1 cellular context compared by ENCODE assay signal in genomic region chr1:167627865-167628641, GRCh38.
TF ChIP-seq lines count a peak whose summit lies in the region.

No MANE protein-coding gene starts in this region.

TF ChIP-seq in K562, 482 proteins besides CTCF, POLR2A, EP300 and RAD21 (continued from another document and continues in another):
- TF ChIP-seq MBD1 (CRISPR knock-in tag; IDR thresholded peaks at IDR 0.05) (no peak), HBP1 (CRISPR knock-in tag; IDR thresholded peaks at IDR 0.05) (no peak), HMGN3 (IDR thresholded peaks at IDR 0.05; ENCODE audit: borderline replicate concordance, extremely low read depth, insufficient read length, low read depth, low read length) (peak; percentile 65), ZNF507 (tag; conservative IDR thresholded peaks at IDR 0.05) (no peak), MTA3 (IDR thresholded peaks at IDR 0.05; ENCODE audit: borderline replicate concordance) (peak; percentile 93; the same call in 1 of the 2 replicates), MIER1 (IDR thresholded peaks at IDR 0.05; ENCODE audit: low read depth) (0 out of 2 replicates have a peak, but pooled peaks have one; percentile 38), PRPF4 (IDR thresholded peaks at IDR 0.05; ENCODE audit: insufficient read depth, low read depth, low read length, poor library complexity, severe bottlenecking) (no peak), MEF2A (IDR thresholded peaks at IDR 0.05; ENCODE audit: control insufficient read depth, low read depth, low read length) (peak; percentile 73; the same call in 1 of the 2 replicates), MAFK (IDR thresholded peaks at IDR 0.05; ENCODE audit: low read length) (peak; percentile 66), CREBBP (IDR thresholded peaks at IDR 0.05; ENCODE audit: low read depth, low read length) (no peak), KAT2B (IDR thresholded peaks at IDR 0.05; ENCODE audit: low read depth, low read length) (peak; percentile 24), TAL1 (IDR thresholded peaks at IDR 0.05) (peak; percentile 91), ARID3B (CRISPR knock-in tag; IDR thresholded peaks at IDR 0.05; ENCODE audit: borderline replicate concordance) (no peak), REST (CRISPR knock-in tag; IDR thresholded peaks at IDR 0.05; ENCODE audit: low read depth) (no peak), CBX5 (IDR thresholded peaks at IDR 0.05; ENCODE audit: borderline replicate concordance, low read depth) (0 out of 2 replicates have a peak, but pooled peaks have one; percentile 86), ZBTB8A (IDR thresholded peaks at IDR 0.05; ENCODE audit: partially characterized antibody) (no peak), FOXJ2 (tag; IDR thresholded peaks at IDR 0.05) (peak; percentile 80), PTRF (tag; IDR thresholded peaks at IDR 0.05) (no peak), FUS (optimal IDR thresholded peaks at IDR 0.05; ENCODE audit: low read depth, low read length) (no peak), ZBED1 (IDR thresholded peaks at IDR 0.05) (no peak; the same call in 1 of the 2 replicates), SETDB1 (IDR thresholded peaks at IDR 0.05; ENCODE audit: low read length) (no peak), GTF2E2 (tag; IDR thresholded peaks at IDR 0.05) (peak; percentile 98), TOE1 (IDR thresholded peaks at IDR 0.05; ENCODE audit: borderline replicate concordance) (peak; percentile 82; the same call in 1 of the 2 replicates), TOE1 (CRISPR knock-in tag; IDR thresholded peaks at IDR 0.05; ENCODE audit: borderline replicate concordance, low read depth) (peak; percentile 61; the same call in 1 of the 2 replicates), RBM17 (IDR thresholded peaks at IDR 0.05; ENCODE audit: borderline replicate concordance, low read depth, low read length) (no peak), RAD51 (IDR thresholded peaks at IDR 0.05; ENCODE audit: borderline replicate concordance, low read depth) (peak; percentile 30; the same call in 1 of the 2 replicates), ZNF583 (CRISPR knock-in tag; IDR thresholded peaks at IDR 0.05) (0 out of 2 replicates have a peak, but pooled peaks have one; percentile 39), ASH1L (IDR thresholded peaks at IDR 0.05; ENCODE audit: borderline replicate concordance, low read depth, partially characterized antibody) (peak; percentile 29), ZNF133 (CRISPR knock-in tag; IDR thresholded peaks at IDR 0.05) (no peak), STAG1 (CRISPR knock-in tag; IDR thresholded peaks at IDR 0.05; ENCODE audit: borderline replicate concordance) (no peak), ZNF668 (CRISPR knock-in tag; IDR thresholded peaks at IDR 0.05) (no peak)
- TF ChIP-seq, protein P1, sequence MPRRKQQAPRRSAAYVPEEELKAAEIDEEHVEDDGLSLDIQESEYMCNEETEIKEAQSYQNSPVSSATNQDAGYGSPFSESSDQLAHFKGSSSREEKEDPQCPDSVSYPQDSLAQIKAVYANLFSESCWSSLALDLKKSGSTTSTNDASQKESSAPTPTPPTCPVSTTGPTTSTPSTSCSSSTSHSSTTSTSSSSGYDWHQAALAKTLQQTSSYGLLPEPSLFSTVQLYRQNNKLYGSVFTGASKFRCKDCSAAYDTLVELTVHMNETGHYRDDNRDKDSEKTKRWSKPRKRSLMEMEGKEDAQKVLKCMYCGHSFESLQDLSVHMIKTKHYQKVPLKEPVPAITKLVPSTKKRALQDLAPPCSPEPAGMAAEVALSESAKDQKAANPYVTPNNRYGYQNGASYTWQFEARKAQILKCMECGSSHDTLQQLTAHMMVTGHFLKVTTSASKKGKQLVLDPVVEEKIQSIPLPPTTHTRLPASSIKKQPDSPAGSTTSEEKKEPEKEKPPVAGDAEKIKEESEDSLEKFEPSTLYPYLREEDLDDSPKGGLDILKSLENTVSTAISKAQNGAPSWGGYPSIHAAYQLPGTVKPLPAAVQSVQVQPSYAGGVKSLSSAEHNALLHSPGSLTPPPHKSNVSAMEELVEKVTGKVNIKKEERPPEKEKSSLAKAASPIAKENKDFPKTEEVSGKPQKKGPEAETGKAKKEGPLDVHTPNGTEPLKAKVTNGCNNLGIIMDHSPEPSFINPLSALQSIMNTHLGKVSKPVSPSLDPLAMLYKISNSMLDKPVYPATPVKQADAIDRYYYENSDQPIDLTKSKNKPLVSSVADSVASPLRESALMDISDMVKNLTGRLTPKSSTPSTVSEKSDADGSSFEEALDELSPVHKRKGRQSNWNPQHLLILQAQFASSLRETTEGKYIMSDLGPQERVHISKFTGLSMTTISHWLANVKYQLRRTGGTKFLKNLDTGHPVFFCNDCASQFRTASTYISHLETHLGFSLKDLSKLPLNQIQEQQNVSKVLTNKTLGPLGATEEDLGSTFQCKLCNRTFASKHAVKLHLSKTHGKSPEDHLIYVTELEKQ (CRISPR knock-in tag; IDR thresholded peaks at IDR 0.05): peak; percentile 7; the same call in 1 of the 2 replicates
- TF ChIP-seq, protein P2, sequence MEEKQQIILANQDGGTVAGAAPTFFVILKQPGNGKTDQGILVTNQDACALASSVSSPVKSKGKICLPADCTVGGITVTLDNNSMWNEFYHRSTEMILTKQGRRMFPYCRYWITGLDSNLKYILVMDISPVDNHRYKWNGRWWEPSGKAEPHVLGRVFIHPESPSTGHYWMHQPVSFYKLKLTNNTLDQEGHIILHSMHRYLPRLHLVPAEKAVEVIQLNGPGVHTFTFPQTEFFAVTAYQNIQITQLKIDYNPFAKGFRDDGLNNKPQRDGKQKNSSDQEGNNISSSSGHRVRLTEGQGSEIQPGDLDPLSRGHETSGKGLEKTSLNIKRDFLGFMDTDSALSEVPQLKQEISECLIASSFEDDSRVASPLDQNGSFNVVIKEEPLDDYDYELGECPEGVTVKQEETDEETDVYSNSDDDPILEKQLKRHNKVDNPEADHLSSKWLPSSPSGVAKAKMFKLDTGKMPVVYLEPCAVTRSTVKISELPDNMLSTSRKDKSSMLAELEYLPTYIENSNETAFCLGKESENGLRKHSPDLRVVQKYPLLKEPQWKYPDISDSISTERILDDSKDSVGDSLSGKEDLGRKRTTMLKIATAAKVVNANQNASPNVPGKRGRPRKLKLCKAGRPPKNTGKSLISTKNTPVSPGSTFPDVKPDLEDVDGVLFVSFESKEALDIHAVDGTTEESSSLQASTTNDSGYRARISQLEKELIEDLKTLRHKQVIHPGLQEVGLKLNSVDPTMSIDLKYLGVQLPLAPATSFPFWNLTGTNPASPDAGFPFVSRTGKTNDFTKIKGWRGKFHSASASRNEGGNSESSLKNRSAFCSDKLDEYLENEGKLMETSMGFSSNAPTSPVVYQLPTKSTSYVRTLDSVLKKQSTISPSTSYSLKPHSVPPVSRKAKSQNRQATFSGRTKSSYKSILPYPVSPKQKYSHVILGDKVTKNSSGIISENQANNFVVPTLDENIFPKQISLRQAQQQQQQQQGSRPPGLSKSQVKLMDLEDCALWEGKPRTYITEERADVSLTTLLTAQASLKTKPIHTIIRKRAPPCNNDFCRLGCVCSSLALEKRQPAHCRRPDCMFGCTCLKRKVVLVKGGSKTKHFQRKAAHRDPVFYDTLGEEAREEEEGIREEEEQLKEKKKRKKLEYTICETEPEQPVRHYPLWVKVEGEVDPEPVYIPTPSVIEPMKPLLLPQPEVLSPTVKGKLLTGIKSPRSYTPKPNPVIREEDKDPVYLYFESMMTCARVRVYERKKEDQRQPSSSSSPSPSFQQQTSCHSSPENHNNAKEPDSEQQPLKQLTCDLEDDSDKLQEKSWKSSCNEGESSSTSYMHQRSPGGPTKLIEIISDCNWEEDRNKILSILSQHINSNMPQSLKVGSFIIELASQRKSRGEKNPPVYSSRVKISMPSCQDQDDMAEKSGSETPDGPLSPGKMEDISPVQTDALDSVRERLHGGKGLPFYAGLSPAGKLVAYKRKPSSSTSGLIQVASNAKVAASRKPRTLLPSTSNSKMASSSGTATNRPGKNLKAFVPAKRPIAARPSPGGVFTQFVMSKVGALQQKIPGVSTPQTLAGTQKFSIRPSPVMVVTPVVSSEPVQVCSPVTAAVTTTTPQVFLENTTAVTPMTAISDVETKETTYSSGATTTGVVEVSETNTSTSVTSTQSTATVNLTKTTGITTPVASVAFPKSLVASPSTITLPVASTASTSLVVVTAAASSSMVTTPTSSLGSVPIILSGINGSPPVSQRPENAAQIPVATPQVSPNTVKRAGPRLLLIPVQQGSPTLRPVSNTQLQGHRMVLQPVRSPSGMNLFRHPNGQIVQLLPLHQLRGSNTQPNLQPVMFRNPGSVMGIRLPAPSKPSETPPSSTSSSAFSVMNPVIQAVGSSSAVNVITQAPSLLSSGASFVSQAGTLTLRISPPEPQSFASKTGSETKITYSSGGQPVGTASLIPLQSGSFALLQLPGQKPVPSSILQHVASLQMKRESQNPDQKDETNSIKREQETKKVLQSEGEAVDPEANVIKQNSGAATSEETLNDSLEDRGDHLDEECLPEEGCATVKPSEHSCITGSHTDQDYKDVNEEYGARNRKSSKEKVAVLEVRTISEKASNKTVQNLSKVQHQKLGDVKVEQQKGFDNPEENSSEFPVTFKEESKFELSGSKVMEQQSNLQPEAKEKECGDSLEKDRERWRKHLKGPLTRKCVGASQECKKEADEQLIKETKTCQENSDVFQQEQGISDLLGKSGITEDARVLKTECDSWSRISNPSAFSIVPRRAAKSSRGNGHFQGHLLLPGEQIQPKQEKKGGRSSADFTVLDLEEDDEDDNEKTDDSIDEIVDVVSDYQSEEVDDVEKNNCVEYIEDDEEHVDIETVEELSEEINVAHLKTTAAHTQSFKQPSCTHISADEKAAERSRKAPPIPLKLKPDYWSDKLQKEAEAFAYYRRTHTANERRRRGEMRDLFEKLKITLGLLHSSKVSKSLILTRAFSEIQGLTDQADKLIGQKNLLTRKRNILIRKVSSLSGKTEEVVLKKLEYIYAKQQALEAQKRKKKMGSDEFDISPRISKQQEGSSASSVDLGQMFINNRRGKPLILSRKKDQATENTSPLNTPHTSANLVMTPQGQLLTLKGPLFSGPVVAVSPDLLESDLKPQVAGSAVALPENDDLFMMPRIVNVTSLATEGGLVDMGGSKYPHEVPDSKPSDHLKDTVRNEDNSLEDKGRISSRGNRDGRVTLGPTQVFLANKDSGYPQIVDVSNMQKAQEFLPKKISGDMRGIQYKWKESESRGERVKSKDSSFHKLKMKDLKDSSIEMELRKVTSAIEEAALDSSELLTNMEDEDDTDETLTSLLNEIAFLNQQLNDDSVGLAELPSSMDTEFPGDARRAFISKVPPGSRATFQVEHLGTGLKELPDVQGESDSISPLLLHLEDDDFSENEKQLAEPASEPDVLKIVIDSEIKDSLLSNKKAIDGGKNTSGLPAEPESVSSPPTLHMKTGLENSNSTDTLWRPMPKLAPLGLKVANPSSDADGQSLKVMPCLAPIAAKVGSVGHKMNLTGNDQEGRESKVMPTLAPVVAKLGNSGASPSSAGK (IDR thresholded peaks at IDR 0.05): peak; percentile 94
